ENCODE assay signal across 32 cellular contexts in the genomic region with DNA sequence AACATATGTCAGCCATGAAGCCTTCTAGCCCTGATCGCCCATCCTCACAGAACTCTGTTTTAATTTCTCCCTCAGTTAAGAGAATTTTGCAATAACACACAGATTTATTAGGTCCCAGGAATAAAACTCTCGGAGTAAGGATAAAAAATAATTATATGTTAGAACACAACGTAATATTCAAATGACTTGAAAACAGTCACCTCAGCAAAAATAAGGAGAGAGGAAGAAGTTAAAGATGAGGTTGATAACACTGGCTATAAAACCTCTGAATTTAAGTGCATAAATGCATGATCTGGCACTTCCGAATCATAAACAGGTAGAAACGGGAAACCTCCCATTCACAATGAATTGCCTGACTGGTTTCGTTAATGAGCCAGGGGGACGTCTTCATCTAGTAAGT.
"Had no signal": no experiment of that assay in that cellular context is flagged by ENCODE, and none has a peak within 500 bp of the region (broad histone marks: within the 10 kb centered on the region; RNA-seq: fewer than 3 reads in every experiment).

No MANE protein-coding gene starts in this region.

- H3K4me3 Mint-ChIP-seq: activated B cell treated with CpG ODN at 0.5 μM for 24 hours; activated CD8-positive, alpha-beta T cell treated with anti-CD3 and anti-CD28 coated beads for 36 hours; activated naive CD8-positive, alpha-beta T cell; activated naive CD8-positive, alpha-beta T cell treated with anti-CD3 and anti-CD28 coated beads, Interleukin-2, amount 50 U/mL, for 24 hours; activated T-cell treated with anti-CD3 and anti-CD28 coated beads, Interleukin-2, amount 50 U/mL, for 4 hours; activated T-helper 17 cell treated with anti-CD3 and anti-CD28 coated beads, Interleukin-2, amount 50 U/mL, for 72 hours; T-helper 17 cell; T-helper 2 cell treated with Interferon-gamma antibody and Interleukin-4, amounts not matched to agents 5 μg/mL and 100 μg/mL, for 36 hours had no signal

- H3K27me3 Mint-ChIP-seq: activated B cell treated with CpG ODN at 0.5 μM for 24 hours; activated CD8-positive, alpha-beta T cell treated with anti-CD3 and anti-CD28 coated beads for 36 hours; activated naive CD8-positive, alpha-beta T cell; activated naive CD8-positive, alpha-beta T cell treated with anti-CD3 and anti-CD28 coated beads, Interleukin-2, amount 50 U/mL, for 24 hours; activated T-helper 17 cell treated with anti-CD3 and anti-CD28 coated beads, Interleukin-2, amount 50 U/mL, for 72 hours; T-helper 17 cell had no signal

- H3K4me1 Mint-ChIP-seq: activated T-helper 17 cell treated with anti-CD3 and anti-CD28 coated beads, Interleukin-2, amount 50 U/mL, for 72 hours; T-helper 17 cell had no signal

- H3K27me3 ChIP-seq: adrenal gland, body of pancreas, colonic mucosa had no signal

- ATAC-seq: activated CD4-positive, CD25-positive, alpha-beta regulatory T cell treated with anti-CD3 and anti-CD28 coated beads, Interleukin-2, amount 50 U/mL, for 24 hours; activated CD8-positive, alpha-beta T cell treated with anti-CD3 and anti-CD28 coated beads for 36 hours; activated naive CD8-positive, alpha-beta T cell treated with anti-CD3 and anti-CD28 coated beads, Interleukin-2, amount 50 U/mL, for 24 hours; activated T-cell treated with anti-CD3 and anti-CD28 coated beads, Interleukin-2, amount 50 U/mL, for 4 hours; activated T-helper 17 cell treated with anti-CD3 and anti-CD28 coated beads, Interleukin-2, amount 50 U/mL, for 72 hours; body of pancreas; esophagus mucosa; T-helper 17 cell had no signal

- FAIRE-seq: frontal cortex had no signal

- H3K27ac Mint-ChIP-seq: activated CD8-positive, alpha-beta T cell treated with anti-CD3 and anti-CD28 coated beads for 36 hours; activated naive CD8-positive, alpha-beta T cell; activated naive CD8-positive, alpha-beta T cell treated with anti-CD3 and anti-CD28 coated beads, Interleukin-2, amount 50 U/mL, for 24 hours; activated T-helper 17 cell treated with anti-CD3 and anti-CD28 coated beads, Interleukin-2, amount 50 U/mL, for 72 hours; T-helper 17 cell; T-helper 2 cell treated with Interferon-gamma antibody and Interleukin-4, amounts not matched to agents 5 μg/mL and 100 μg/mL, for 36 hours had no signal

- H3K4me3 ChIP-seq: adrenal gland, body of pancreas, colonic mucosa had no signal

- H3K4me1 ChIP-seq: adrenal gland, body of pancreas, colonic mucosa had no signal

- H3K36me3 ChIP-seq: adrenal gland, colonic mucosa, WERI-Rb-1 had no signal

- H3K9me3 ChIP-seq: adrenal gland, body of pancreas, colonic mucosa had no signal

- DNase-seq: activated B cell treated with CpG ODN at 0.5 μM for 24 hours; activated CD4-positive, alpha-beta T cell treated with anti-CD3 and anti-CD28 coated beads for 48 hours; activated CD4-positive, alpha-beta T cell treated with anti-CD3 and anti-CD28 coated beads, Interleukin-2, amount 50 U/mL, for 1 hour; activated CD4-positive, alpha-beta T cell treated with anti-CD3 and anti-CD28 coated beads, Interleukin-2, amount 50 U/mL, for 48 hours; activated CD8-positive, alpha-beta memory T cell treated with anti-CD3 and anti-CD28 coated beads for 24 hours; activated CD8-positive, alpha-beta T cell treated with anti-CD3 and anti-CD28 coated beads for 36 hours; activated effector memory CD4-positive, alpha-beta T cell treated with Interleukin-2 at 50 U/mL for 16 hours; activated gamma-delta T cell treated with Interleukin-2 at 50 U/mL for 16 hours; activated naive CD4-positive, alpha-beta T cell treated with anti-CD3 and anti-CD28 coated beads, Interleukin-2, amount 50 U/mL, for 16 hours; activated naive CD4-positive, alpha-beta T cell treated with Interleukin-2 at 50 U/mL for 16 hours; activated naive CD8-positive, alpha-beta T cell treated with anti-CD3 and anti-CD28 coated beads, Interleukin-2, amount 50 U/mL, for 24 hours; activated T-cell treated with anti-CD3 and anti-CD28 coated beads, Interleukin-2, amount 50 U/mL, for 4 hours; adrenal gland; amygdala; aorta; body of pancreas; caudate nucleus; cerebellar nuclear complex; colonic mucosa; effector CD8-positive, alpha-beta T cell; foreskin fibroblast; head of caudate nucleus; T-helper 1 cell; T-helper 17 cell; T1000; WERI-Rb-1 had no signal

- H3K9me3 Mint-ChIP-seq: activated CD8-positive, alpha-beta T cell treated with anti-CD3 and anti-CD28 coated beads for 36 hours; activated T-cell treated with anti-CD3 and anti-CD28 coated beads, Interleukin-2, amount 50 U/mL, for 4 hours; activated T-helper 17 cell treated with anti-CD3 and anti-CD28 coated beads, Interleukin-2, amount 50 U/mL, for 72 hours; T-helper 2 cell treated with Interferon-gamma antibody and Interleukin-4, amounts not matched to agents 5 μg/mL and 100 μg/mL, for 36 hours had no signal

- H3K27ac ChIP-seq: adrenal gland, body of pancreas, colonic mucosa, WERI-Rb-1 had no signal
